Comparison of ENCODE assay signal across 8 cellular contexts in genomic region chr16:401468-402348, GRCh38. TPM values are rescaled to one million over a fixed set of nuclear protein-coding genes. Genes with fewer than 3 reads are reported as not detected.
DNase-seq lines count a peak whose midpoint lies in the region; ATAC-seq and TF ChIP-seq lines count a peak whose summit lies in the region.

A gene with protein sequence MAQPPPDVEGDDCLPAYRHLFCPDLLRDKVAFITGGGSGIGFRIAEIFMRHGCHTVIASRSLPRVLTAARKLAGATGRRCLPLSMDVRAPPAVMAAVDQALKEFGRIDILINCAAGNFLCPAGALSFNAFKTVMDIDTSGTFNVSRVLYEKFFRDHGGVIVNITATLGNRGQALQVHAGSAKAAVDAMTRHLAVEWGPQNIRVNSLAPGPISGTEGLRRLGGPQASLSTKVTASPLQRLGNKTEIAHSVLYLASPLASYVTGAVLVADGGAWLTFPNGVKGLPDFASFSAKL (plus strand): TSS chr16:401885. CDS start chr16:401964, 79 bp downstream.

- H3K4me1 ChIP-seq in endodermal cell (ENCODE audit: control insufficient read depth, insufficient read depth, low read length) = peaks cover 3% of the 10 kb centered on the region
- H3K4me1 ChIP-seq in mesodermal cell (ENCODE audit: control insufficient read depth, insufficient read depth, low read length, poor library complexity, severe bottlenecking) = no peaks in the 10 kb centered on the region

- peak; percentile 58 for ATAC-seq in HG03521 (IDR thresholded peaks at IDR 0.05; ENCODE audit: unreplicated experiment)

- peak within 1 kb of the TSS; percentile 70 for H3K9ac ChIP-seq in endodermal cell (ENCODE audit: extremely low read depth, low read length, poor library complexity, severe bottlenecking)

- H3K4me3 ChIP-seq in endodermal cell (ENCODE audit: low read length) = peak within 1 kb of the TSS; percentile 83
- peak within 1 kb of the TSS; percentile 66 for H3K4me3 ChIP-seq in mesodermal cell (ENCODE audit: extremely low read depth, insufficient read depth, low read length, poor library complexity, severe bottlenecking)

- no peaks in the 10 kb centered on the region for H3K27me3 Mint-ChIP-seq in endodermal cell (ENCODE audit: insufficient read depth)

- H3K9me3 ChIP-seq in endodermal cell (ENCODE audit: control insufficient read depth, low read length) = no peaks in the 10 kb centered on the region
- H3K9me3 ChIP-seq in mesodermal cell (ENCODE audit: control insufficient read depth, low read length) = no peaks in the 10 kb centered on the region

- peak; percentile 97 for DNase-seq in GM19240 (ENCODE audit: insufficient read length, low spot score)
- peak; percentile 96 for DNase-seq in NK-92 treated with Interleukin-12 subunit alpha and Interleukin-12 subunit beta, amount 100 ng/mL, for 24 hours (lab: John Stamatoyannopoulos, UW)
- DNase-seq in activated CD8-positive, alpha-beta memory T cell treated with anti-CD3 and anti-CD28 coated beads, Interleukin-2, amount 50 U/mL, for 1 hour (ENCODE audit: extremely low read depth) = peak; percentile 93
- DNase-seq in endodermal cell = peak; percentile 99
- DNase-seq in stimulated activated CD8-positive, alpha-beta memory T cell treated with anti-CD3 and anti-CD28 coated beads, Interleukin-15, amount 100 ng/mL, for 24 hours (ENCODE audit: low read depth) = peak; percentile 100

- H3K36me3 ChIP-seq in endodermal cell (ENCODE audit: control insufficient read depth, insufficient read depth, low read length) = no peaks in the 10 kb centered on the region
- peaks cover 26% of the 10 kb centered on the region for H3K36me3 ChIP-seq in mesodermal cell (ENCODE audit: control insufficient read depth, insufficient read depth, low read length)

- H3K36me3 Mint-ChIP-seq in endodermal cell (ENCODE audit: low read depth) = peaks cover 3% of the 10 kb centered on the region

- WGBS in endodermal cell (ENCODE audit: insufficient coverage in 1 of 2, insufficient read length in 1 of 2), 2 experiments = 2 to 3% methylated on average over 51 to 91 of the region's 91 CpGs
- 1% methylated on average over 73 to 81 of the region's 91 CpGs for WGBS in mesodermal cell (ENCODE audit: insufficient coverage in 2 of 2), 2 experiments

- H3K4me3 Mint-ChIP-seq in endodermal cell = peak within 1 kb of the TSS; percentile 74

- no peaks in the 10 kb centered on the region for H3K27me3 ChIP-seq in endodermal cell (ENCODE audit: control insufficient read depth, insufficient read depth, low read length, poor library complexity, severe bottlenecking)

- H3K4me1 Mint-ChIP-seq in endodermal cell = peaks cover 10% of the 10 kb centered on the region

- H3K27ac ChIP-seq in C4-2B (peak within 1 kb of the TSS; percentile 94), endodermal cell (ENCODE audit: low read depth, low read length) (peak within 1 kb of the TSS; percentile 81), mesodermal cell (ENCODE audit: low read depth, low read length, severe bottlenecking) (peak within 1 kb of the TSS; percentile 74)

- TF ChIP-seq CTCF in C4-2B (conservative IDR thresholded peaks at IDR 0.05) (peak; percentile 74), endodermal cell (conservative IDR thresholded peaks at IDR 0.05) (peak; percentile 61)

- H3K27ac Mint-ChIP-seq in endodermal cell = peak within 1 kb of the TSS; percentile 87

- H3K9me3 Mint-ChIP-seq in endodermal cell = no peaks in the 10 kb centered on the region

RNA-seq across cellular contexts. Expression of the gene that starts here (rescaled TPM):
- 10 to 100 TPM; 31.8 to 43.5 TPM for total RNA-seq in endodermal cell
- 24.9 TPM for polyA plus RNA-seq in endodermal cell (2013, experiment 1 of 2)
- polyA plus RNA-seq in endodermal cell (2013, experiment 2 of 2) = 23.0 TPM
- polyA plus RNA-seq in mesodermal cell (2013, experiment 1 of 2) = 15.1 TPM
- polyA plus RNA-seq in mesodermal cell (2013, experiment 2 of 2) = 14.9 TPM

Comparison
In these comparisons a context has a peak if more than half of its experiments do, and no peak if none do; other contexts are left out.
1. Peak in every context shown above with its lines: DNase-seq, ATAC-seq, H3K4me3 ChIP-seq and H3K27ac ChIP-seq.